In genomic region chr9:107648153-107648716, GRCh38 we compare ENCODE assay signal across 27 cellular contexts.
DNase-seq lines count a peak whose midpoint lies in the region; ATAC-seq and TF ChIP-seq lines count a peak whose summit lies in the region.
"Had no signal": no experiment of that assay in that cellular context is flagged by ENCODE, and none has a peak within 500 bp of the region (broad histone marks: within the 10 kb centered on the region; RNA-seq: fewer than 3 reads in every experiment).

No MANE protein-coding gene starts in this region.

- H3K9me3 ChIP-seq in GM23248 (ENCODE audit: low read depth): no peaks in the 10 kb centered on the region
- H3K9me3 ChIP-seq: adrenal gland, left lung, pancreas, spleen, thyroid gland had no signal

- H3K36me3 ChIP-seq in GM23248 (ENCODE audit: low read depth): no peaks in the 10 kb centered on the region
- H3K36me3 ChIP-seq: adrenal gland, brain microvascular endothelial cell, left lung, pancreas, spleen, thyroid gland had no signal

- H3K9me2 ChIP-seq in GM23248 (ENCODE audit: insufficient read depth): no peaks in the 10 kb centered on the region

- peaks cover 16% of the 10 kb centered on the region for H3K4me1 ChIP-seq in GM23248 (ENCODE audit: insufficient read depth)
- H3K4me1 ChIP-seq: pancreas, thyroid gland had no signal

- H3K27ac ChIP-seq in GM23248: no peak overlapping the region
- H3K27ac ChIP-seq: adrenal gland, brain microvascular endothelial cell, left lung, pancreas, spleen, thyroid gland had no signal

- H3K9ac ChIP-seq in GM23248: no peak overlapping the region

- ATAC-seq in SK-N-SH treated with all-trans-retinoic acid at 6 μM for 48 hours: peak; percentile 61
- ATAC-seq: activated CD4-positive, CD25-positive, alpha-beta regulatory T cell treated with anti-CD3 and anti-CD28 coated beads, Interleukin-2, amount 50 U/mL, for 24 hours; left lung; pancreas; PC-3 had no signal

- no peaks in the 10 kb centered on the region for H3K79me2 ChIP-seq in GM23248 (ENCODE audit: insufficient read depth)

- no peak overlapping the region for H3K4me2 ChIP-seq in GM23248 (ENCODE audit: unreplicated experiment)

- H2AFZ ChIP-seq in GM23248: 0 out of 2 replicates have a peak overlapping the region, but pooled peaks have one; percentile 10

- 13 to 16% methylated on average over 12 of the region's 12 CpGs for WGBS in GM23248 (ENCODE audit: low coverage in 1 of 2, low lambda C conversion rate in 2 of 2, missing lambda C conversion rate in 2 of 2), 2 experiments

- peaks cover 10% of the 10 kb centered on the region for H3F3A ChIP-seq in GM23248 (ENCODE audit: insufficient read depth)

- DNase-seq in GM23248: peak; percentile 52
- peak; percentile 91 for DNase-seq in fibroblast of peridontal ligament (ENCODE audit: extremely low read depth)
- DNase-seq in stromal cell of bone marrow (ENCODE audit: low read depth): peak; percentile 65
- DNase-seq in superior temporal gyrus (ENCODE audit: extremely low spot score): no peak
- no peak for DNase-seq in activated CD4-positive, alpha-beta T cell treated with anti-CD3 and anti-CD28 coated beads for 1 hour
- DNase-seq in stimulated activated CD4-positive, alpha-beta T cell treated with anti-CD3 and anti-CD28 coated beads, Interleukin-1b, Interleukin-23, amount 100 ng/mL, for 48 hours: no peak
- DNase-seq: activated CD4-positive, alpha-beta memory T cell treated with anti-CD3 and anti-CD28 coated beads for 36 hours; activated CD8-positive, alpha-beta memory T cell treated with anti-CD3 and anti-CD28 coated beads, Interleukin-2, amount 50 U/mL, for 4 hours; activated naive CD4-positive, alpha-beta T cell treated with Interleukin-2 at 50 U/mL for 16 hours; adrenal gland; AML-193; brain microvascular endothelial cell; Calu3; CD4-positive, CD25-positive, alpha-beta regulatory T cell; DND-41; left lung; NCI-H1092 treated with DMSO at 0.1 percent for 48 hours; NCI-H2029 treated with DMSO at 0.1 percent for 48 hours; NCI-H524 treated with DMSO at 0.1 percent for 48 hours; NK-92 treated with Interleukin-12 subunit alpha and Interleukin-12 subunit beta, amount 100 ng/mL, for 24 hours; pancreas; PC-3; spleen; stimulated activated CD8-positive, alpha-beta memory T cell treated with anti-CD3 and anti-CD28 coated beads, Interleukin-4, amount 100 ng/mL, for 48 hours; thyroid gland had no signal

- in situ Hi-C loops in GM23248 (cut with MboI): loop anchor here (25.0 kb wide), 1 partner anchor 914 kb away; no protein-coding TSS in a partner anchor

- H4K20me1 ChIP-seq in GM23248 (ENCODE audit: insufficient read depth): no peaks in the 10 kb centered on the region

- no peaks in the 10 kb centered on the region for H3K27me3 ChIP-seq in GM23248 (replicated peaks; ENCODE audit: insufficient read depth)
- H3K27me3 ChIP-seq: adrenal gland, brain microvascular endothelial cell, left lung, pancreas, spleen, thyroid gland had no signal

- H3K4me3 ChIP-seq in GM23248: no peak overlapping the region
- H3K4me3 ChIP-seq: adrenal gland, left lung, pancreas, spleen, thyroid gland had no signal

TF ChIP-seq in SK-N-SH treated with all-trans-retinoic acid at 6 μM for 48 hours, 23 proteins besides CTCF, POLR2A, EP300 and RAD21:
- TF ChIP-seq SNAI2 (CRISPR knock-in tag; IDR thresholded peaks at IDR 0.05): no peak
- TF ChIP-seq POU6F1 (CRISPR knock-in tag; IDR thresholded peaks at IDR 0.05; ENCODE audit: borderline replicate concordance, low read depth): no peak
- no peak for TF ChIP-seq CREB5 (CRISPR knock-in tag; IDR thresholded peaks at IDR 0.05; ENCODE audit: low read depth)
- no peak for TF ChIP-seq TOX (CRISPR knock-in tag; IDR thresholded peaks at IDR 0.05; ENCODE audit: borderline replicate concordance)
- no peak for TF ChIP-seq ARNTL (CRISPR knock-in tag; IDR thresholded peaks at IDR 0.05; ENCODE audit: borderline replicate concordance, low read depth)
- TF ChIP-seq PATZ1 (CRISPR knock-in tag; IDR thresholded peaks at IDR 0.05; ENCODE audit: borderline replicate concordance): no peak
- TF ChIP-seq TCF4 (CRISPR knock-in tag; IDR thresholded peaks at IDR 0.05; ENCODE audit: borderline replicate concordance): no peak
- TF ChIP-seq GLIS3 (CRISPR knock-in tag; IDR thresholded peaks at IDR 0.05): no peak
- no peak for TF ChIP-seq ZFP30 (CRISPR knock-in tag; IDR thresholded peaks at IDR 0.05)
- no peak for TF ChIP-seq OSR1 (CRISPR knock-in tag; IDR thresholded peaks at IDR 0.05)

Comparison
In these comparisons a context has a peak if more than half of its experiments do, and no peak if none do; other contexts are left out.
1. DNase-seq: peak in GM23248 (single experiment), fibroblast of peridontal ligament (single experiment) and stromal cell of bone marrow (single experiment); none in superior temporal gyrus (single experiment), activated CD4-positive, alpha-beta T cell treated with anti-CD3 and anti-CD28 coated beads for 1 hour (single experiment) and stimulated activated CD4-positive, alpha-beta T cell treated with anti-CD3 and anti-CD28 coated beads, Interleukin-1b, Interleukin-23, amount 100 ng/mL, for 48 hours (single experiment).